ENCODE assay signal across 8 cellular contexts in genomic region chr6:57172136-57173055, GRCh38. TPM values are rescaled to one million over a fixed set of nuclear protein-coding genes. Genes with fewer than 3 reads are reported as not detected.
DNase-seq lines count a peak whose midpoint lies in the region; ATAC-seq and TF ChIP-seq lines count a peak whose summit lies in the region.

TSS of gene BAG2 (plus strand) at chr6:57172326. CDS start at chr6:57172698, 372 bp downstream.

- CTCF ChIA-PET in activated CD8-positive, alpha-beta memory T cell treated with anti-CD3 and anti-CD28 coated beads, Interleukin-2, amount 10 ng/mL, durations not matched to agents 7 days and 5 days (lab: Charles Lee) = interaction anchor here (0.8 to 3.8 kb wide), 6 partner anchors 10 to 281 kb away, joined by 3 to 10 read pairs (median 3); partner anchors contain the start of gene PRIM2

- peak within 1 kb of the TSS; percentile 86 for H3K4me3 Mint-ChIP-seq in activated CD8-positive, alpha-beta memory T cell treated with anti-CD3 and anti-CD28 coated beads, Interleukin-2, amount 10 ng/mL, durations not matched to agents 7 days and 5 days
- peak within 1 kb of the TSS; percentile 64 for H3K4me3 Mint-ChIP-seq in endodermal cell

- peak within 1 kb of the TSS; percentile 62 for H3K9ac ChIP-seq in endodermal cell (ENCODE audit: extremely low read depth, low read length, poor library complexity, severe bottlenecking)

- H3K27me3 ChIP-seq in endodermal cell (ENCODE audit: control insufficient read depth, insufficient read depth, low read length, poor library complexity, severe bottlenecking) = peaks cover 14% of the 10 kb centered on the region

- no peaks in the 10 kb centered on the region for H3K27me3 Mint-ChIP-seq in activated CD8-positive, alpha-beta memory T cell treated with anti-CD3 and anti-CD28 coated beads, Interleukin-2, amount 10 ng/mL, durations not matched to agents 7 days and 5 days
- H3K27me3 Mint-ChIP-seq in endodermal cell (ENCODE audit: insufficient read depth) = peaks cover 20% of the 10 kb centered on the region

- peaks cover 9% of the 10 kb centered on the region for H3K36me3 ChIP-seq in endodermal cell (ENCODE audit: control insufficient read depth, insufficient read depth, low read length)
- peaks cover 14% of the 10 kb centered on the region for H3K36me3 ChIP-seq in mesodermal cell (ENCODE audit: control insufficient read depth, insufficient read depth, low read length)

- DNase-seq in COR-L47 (lab: John Stamatoyannopoulos, UW) = peak; percentile 70
- DNase-seq in HPDE6-E6E7 (ENCODE audit: extremely low spot score) = peak; percentile 48
- DNase-seq in NOMO-1 treated with dmso at 0.1 percent for 144 hours (lab: John Stamatoyannopoulos, UW; ENCODE audit: unreplicated experiment) = peak; percentile 62
- peak; percentile 95 for DNase-seq in activated CD8-positive, alpha-beta memory T cell treated with anti-CD3 and anti-CD28 coated beads, Interleukin-2, amount 10 ng/mL, durations not matched to agents 7 days and 5 days
- DNase-seq in endodermal cell = peak; percentile 94
- peak; percentile 71 for DNase-seq in stimulated activated CD8-positive, alpha-beta memory T cell treated with anti-CD3 and anti-CD28 coated beads, Interleukin-15, amount 100 ng/mL, for 24 hours (ENCODE audit: low read depth)

- WGBS in endodermal cell (ENCODE audit: insufficient coverage in 1 of 2, insufficient read length in 1 of 2), 2 experiments = 0% methylated on average over 24 to 97 of the region's 97 CpGs
- WGBS in mesodermal cell (ENCODE audit: insufficient coverage in 2 of 2), 2 experiments = 0 to 1% methylated on average over 66 to 90 of the region's 97 CpGs

- peak within 1 kb of the TSS; percentile 86 for H3K4me3 ChIP-seq in endodermal cell (ENCODE audit: low read length)
- H3K4me3 ChIP-seq in mesodermal cell (ENCODE audit: extremely low read depth, insufficient read depth, low read length, poor library complexity, severe bottlenecking) = peak within 1 kb of the TSS; percentile 67

- H3K27ac Mint-ChIP-seq in activated CD8-positive, alpha-beta memory T cell treated with anti-CD3 and anti-CD28 coated beads, Interleukin-2, amount 10 ng/mL, durations not matched to agents 7 days and 5 days = peak within 1 kb of the TSS; percentile 94
- peak within 1 kb of the TSS; percentile 85 for H3K27ac Mint-ChIP-seq in endodermal cell

- no peaks in the 10 kb centered on the region for H3K9me3 Mint-ChIP-seq in activated CD8-positive, alpha-beta memory T cell treated with anti-CD3 and anti-CD28 coated beads, Interleukin-2, amount 10 ng/mL, durations not matched to agents 7 days and 5 days (ENCODE audit: low read depth)
- H3K9me3 Mint-ChIP-seq in endodermal cell = no peaks in the 10 kb centered on the region

- TF ChIP-seq CTCF in endodermal cell (conservative IDR thresholded peaks at IDR 0.05) = peak; percentile 60

- peaks cover 9% of the 10 kb centered on the region for H3K4me1 ChIP-seq in endodermal cell (ENCODE audit: control insufficient read depth, insufficient read depth, low read length)
- no peaks in the 10 kb centered on the region for H3K4me1 ChIP-seq in mesodermal cell (ENCODE audit: control insufficient read depth, insufficient read depth, low read length, poor library complexity, severe bottlenecking)

- H3K9me3 ChIP-seq in endodermal cell (ENCODE audit: control insufficient read depth, low read length) (no peaks in the 10 kb centered on the region), mesodermal cell (ENCODE audit: control insufficient read depth, low read length) (no peaks in the 10 kb centered on the region)

- H3K4me1 Mint-ChIP-seq in activated CD8-positive, alpha-beta memory T cell treated with anti-CD3 and anti-CD28 coated beads, Interleukin-2, amount 10 ng/mL, durations not matched to agents 7 days and 5 days = peaks cover 46% of the 10 kb centered on the region
- peaks cover 14% of the 10 kb centered on the region for H3K4me1 Mint-ChIP-seq in endodermal cell

- H3K27ac ChIP-seq in endodermal cell (ENCODE audit: low read depth, low read length) = peak within 1 kb of the TSS; percentile 60
- H3K27ac ChIP-seq in mesodermal cell (ENCODE audit: low read depth, low read length, severe bottlenecking) = peak within 1 kb of the TSS; percentile 85

- peak; percentile 86 for ATAC-seq in GM19467 (IDR thresholded peaks at IDR 0.05; ENCODE audit: unreplicated experiment)
- peak; percentile 90 for ATAC-seq in activated CD8-positive, alpha-beta memory T cell treated with anti-CD3 and anti-CD28 coated beads, Interleukin-2, amount 10 ng/mL, durations not matched to agents 7 days and 5 days

- peaks cover 20% of the 10 kb centered on the region for H3K36me3 Mint-ChIP-seq in activated CD8-positive, alpha-beta memory T cell treated with anti-CD3 and anti-CD28 coated beads, Interleukin-2, amount 10 ng/mL, durations not matched to agents 7 days and 5 days
- H3K36me3 Mint-ChIP-seq in endodermal cell (ENCODE audit: low read depth) = peaks cover 7% of the 10 kb centered on the region

RNA-seq across cellular contexts. Expression of gene BAG2, which starts in this region (rescaled TPM):
- 10 to 100 TPM in 1 of 2 experiments, 1 to 10 TPM in 1; 9.6 to 10.3 TPM for total RNA-seq in activated CD8-positive, alpha-beta memory T cell treated with anti-CD3 and anti-CD28 coated beads, Interleukin-2, amount 10 ng/mL, durations not matched to agents 7 days and 5 days
- total RNA-seq in endodermal cell = 1 to 10 TPM; 2.5 to 2.9 TPM
- polyA plus RNA-seq in endodermal cell (2013, experiment 1 of 2) = 2.8 TPM
- 2.6 TPM for polyA plus RNA-seq in endodermal cell (2013, experiment 2 of 2)
- polyA plus RNA-seq in mesodermal cell (2013, experiment 1 of 2) = 4.1 TPM
- polyA plus RNA-seq in mesodermal cell (2013, experiment 2 of 2) = 6.5 TPM

Comparison
In these comparisons a context has a peak if more than half of its experiments do, and no peak if none do; other contexts are left out.
1. Peak in every context shown above with its lines: DNase-seq, ATAC-seq, H3K4me3 ChIP-seq and H3K27ac ChIP-seq.